ENCODE assay signal across 1 cellular context in genomic region chrX:47129157-47129878, GRCh38.
TF ChIP-seq lines count a peak whose summit lies in the region.

No MANE protein-coding gene starts in this region.

TF ChIP-seq in HepG2, 621 proteins besides CTCF, POLR2A, EP300 and RAD21 (continued from another document and continues in another):
- TF ChIP-seq, protein P1, sequence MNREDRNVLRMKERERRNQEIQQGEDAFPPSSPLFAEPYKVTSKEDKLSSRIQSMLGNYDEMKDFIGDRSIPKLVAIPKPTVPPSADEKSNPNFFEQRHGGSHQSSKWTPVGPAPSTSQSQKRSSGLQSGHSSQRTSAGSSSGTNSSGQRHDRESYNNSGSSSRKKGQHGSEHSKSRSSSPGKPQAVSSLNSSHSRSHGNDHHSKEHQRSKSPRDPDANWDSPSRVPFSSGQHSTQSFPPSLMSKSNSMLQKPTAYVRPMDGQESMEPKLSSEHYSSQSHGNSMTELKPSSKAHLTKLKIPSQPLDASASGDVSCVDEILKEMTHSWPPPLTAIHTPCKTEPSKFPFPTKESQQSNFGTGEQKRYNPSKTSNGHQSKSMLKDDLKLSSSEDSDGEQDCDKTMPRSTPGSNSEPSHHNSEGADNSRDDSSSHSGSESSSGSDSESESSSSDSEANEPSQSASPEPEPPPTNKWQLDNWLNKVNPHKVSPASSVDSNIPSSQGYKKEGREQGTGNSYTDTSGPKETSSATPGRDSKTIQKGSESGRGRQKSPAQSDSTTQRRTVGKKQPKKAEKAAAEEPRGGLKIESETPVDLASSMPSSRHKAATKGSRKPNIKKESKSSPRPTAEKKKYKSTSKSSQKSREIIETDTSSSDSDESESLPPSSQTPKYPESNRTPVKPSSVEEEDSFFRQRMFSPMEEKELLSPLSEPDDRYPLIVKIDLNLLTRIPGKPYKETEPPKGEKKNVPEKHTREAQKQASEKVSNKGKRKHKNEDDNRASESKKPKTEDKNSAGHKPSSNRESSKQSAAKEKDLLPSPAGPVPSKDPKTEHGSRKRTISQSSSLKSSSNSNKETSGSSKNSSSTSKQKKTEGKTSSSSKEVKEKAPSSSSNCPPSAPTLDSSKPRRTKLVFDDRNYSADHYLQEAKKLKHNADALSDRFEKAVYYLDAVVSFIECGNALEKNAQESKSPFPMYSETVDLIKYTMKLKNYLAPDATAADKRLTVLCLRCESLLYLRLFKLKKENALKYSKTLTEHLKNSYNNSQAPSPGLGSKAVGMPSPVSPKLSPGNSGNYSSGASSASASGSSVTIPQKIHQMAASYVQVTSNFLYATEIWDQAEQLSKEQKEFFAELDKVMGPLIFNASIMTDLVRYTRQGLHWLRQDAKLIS (CRISPR knock-in tag; IDR thresholded peaks at IDR 0.05) = no peak
- TF ChIP-seq, protein P2, sequence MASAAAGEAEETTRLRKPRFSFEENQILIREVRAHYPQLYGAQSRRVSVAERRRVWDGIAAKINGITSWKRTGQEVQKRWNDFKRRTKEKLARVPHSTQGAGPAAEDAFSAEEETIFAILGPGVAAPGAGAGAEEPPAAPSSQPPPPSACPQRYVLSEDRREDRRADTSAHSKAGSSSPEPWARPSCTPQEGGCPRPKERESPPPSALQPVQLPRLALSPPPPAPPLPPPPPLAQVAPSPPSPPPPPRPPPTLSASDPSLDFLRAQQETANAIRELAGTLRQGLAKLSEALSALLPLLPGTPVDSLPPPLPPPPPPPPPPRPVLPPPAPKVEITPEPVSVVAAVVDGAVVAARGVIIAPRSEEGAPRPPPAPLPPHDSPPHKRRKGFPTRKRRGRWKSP (CRISPR knock-in tag; IDR thresholded peaks at IDR 0.05) = peak; percentile 29; the same call in 1 of the 2 replicates
- TF ChIP-seq, protein P3, sequence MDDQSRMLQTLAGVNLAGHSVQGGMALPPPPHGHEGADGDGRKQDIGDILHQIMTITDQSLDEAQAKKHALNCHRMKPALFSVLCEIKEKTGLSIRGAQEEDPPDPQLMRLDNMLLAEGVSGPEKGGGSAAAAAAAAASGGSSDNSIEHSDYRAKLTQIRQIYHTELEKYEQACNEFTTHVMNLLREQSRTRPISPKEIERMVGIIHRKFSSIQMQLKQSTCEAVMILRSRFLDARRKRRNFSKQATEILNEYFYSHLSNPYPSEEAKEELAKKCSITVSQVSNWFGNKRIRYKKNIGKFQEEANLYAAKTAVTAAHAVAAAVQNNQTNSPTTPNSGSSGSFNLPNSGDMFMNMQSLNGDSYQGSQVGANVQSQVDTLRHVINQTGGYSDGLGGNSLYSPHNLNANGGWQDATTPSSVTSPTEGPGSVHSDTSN (CRISPR knock-in tag; IDR thresholded peaks at IDR 0.05; ENCODE audit: borderline replicate concordance) = peak; percentile 31; the same call in 1 of the 2 replicates
- TF ChIP-seq DRAP1 (CRISPR knock-in tag; IDR thresholded peaks at IDR 0.05) (peak; percentile 74; the same call in 1 of the 2 replicates), ASH2L (IDR thresholded peaks at IDR 0.05; ENCODE audit: insufficient read length, low read depth, low read length) (peak; percentile 56), PHB2 (IDR thresholded peaks at IDR 0.05; ENCODE audit: partially characterized antibody) (no peak), ZMYM4 (CRISPR knock-in tag; IDR thresholded peaks at IDR 0.05) (no peak), ZNF687 (CRISPR knock-in tag; IDR thresholded peaks at IDR 0.05) (peak; percentile 48), ZSCAN30 (CRISPR knock-in tag; IDR thresholded peaks at IDR 0.05) (no peak), ONECUT2 (CRISPR knock-in tag; IDR thresholded peaks at IDR 0.05) (no peak), HOXA7 (CRISPR knock-in tag; IDR thresholded peaks at IDR 0.05) (no peak), BORCS8-MEF2B (CRISPR knock-in tag; IDR thresholded peaks at IDR 0.05) (0 out of 2 replicates have a peak, but pooled peaks have one; percentile 36), SAP130 (CRISPR knock-in tag; IDR thresholded peaks at IDR 0.05; ENCODE audit: low read depth) (peak; percentile 61), ZNF720 (CRISPR knock-in tag; IDR thresholded peaks at IDR 0.05) (no peak), KLF16 (CRISPR knock-in tag; IDR thresholded peaks at IDR 0.05) (no peak; a peak in 1 of 4 replicates), ZNF660 (CRISPR knock-in tag; IDR thresholded peaks at IDR 0.05; ENCODE audit: borderline replicate concordance, low read depth) (no peak), GABPB1 (CRISPR knock-in tag; IDR thresholded peaks at IDR 0.05) (peak; percentile 49), GATAD1 (CRISPR knock-in tag; IDR thresholded peaks at IDR 0.05) (peak; percentile 44; the same call in 1 of the 2 replicates), ZNF703 (CRISPR knock-in tag; IDR thresholded peaks at IDR 0.05; ENCODE audit: borderline replicate concordance) (no peak), SALL1 (CRISPR knock-in tag; IDR thresholded peaks at IDR 0.05) (peak; percentile 36; the same call in 1 of the 2 replicates), ZNF710 (CRISPR knock-in tag; IDR thresholded peaks at IDR 0.05; ENCODE audit: borderline replicate concordance) (no peak), SIN3A (IDR thresholded peaks at IDR 0.05; ENCODE audit: borderline replicate concordance, low read depth, low read length) (peak; percentile 73; the same call in 1 of the 2 replicates), KLF15 (CRISPR knock-in tag; IDR thresholded peaks at IDR 0.05; ENCODE audit: borderline replicate concordance) (no peak), MXI1 (IDR thresholded peaks at IDR 0.05; ENCODE audit: borderline replicate concordance, low read depth, low read length) (0 out of 3 replicates have a peak, but pooled peaks have one; percentile 36), KAT8 (CRISPR knock-in tag; IDR thresholded peaks at IDR 0.05) (peak; percentile 55; the same call in 1 of the 2 replicates)
- TF ChIP-seq, protein P4, sequence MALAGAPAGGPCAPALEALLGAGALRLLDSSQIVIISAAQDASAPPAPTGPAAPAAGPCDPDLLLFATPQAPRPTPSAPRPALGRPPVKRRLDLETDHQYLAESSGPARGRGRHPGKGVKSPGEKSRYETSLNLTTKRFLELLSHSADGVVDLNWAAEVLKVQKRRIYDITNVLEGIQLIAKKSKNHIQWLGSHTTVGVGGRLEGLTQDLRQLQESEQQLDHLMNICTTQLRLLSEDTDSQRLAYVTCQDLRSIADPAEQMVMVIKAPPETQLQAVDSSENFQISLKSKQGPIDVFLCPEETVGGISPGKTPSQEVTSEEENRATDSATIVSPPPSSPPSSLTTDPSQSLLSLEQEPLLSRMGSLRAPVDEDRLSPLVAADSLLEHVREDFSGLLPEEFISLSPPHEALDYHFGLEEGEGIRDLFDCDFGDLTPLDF (CRISPR knock-in tag; IDR thresholded peaks at IDR 0.05) = no peak
- TF ChIP-seq, protein P5, sequence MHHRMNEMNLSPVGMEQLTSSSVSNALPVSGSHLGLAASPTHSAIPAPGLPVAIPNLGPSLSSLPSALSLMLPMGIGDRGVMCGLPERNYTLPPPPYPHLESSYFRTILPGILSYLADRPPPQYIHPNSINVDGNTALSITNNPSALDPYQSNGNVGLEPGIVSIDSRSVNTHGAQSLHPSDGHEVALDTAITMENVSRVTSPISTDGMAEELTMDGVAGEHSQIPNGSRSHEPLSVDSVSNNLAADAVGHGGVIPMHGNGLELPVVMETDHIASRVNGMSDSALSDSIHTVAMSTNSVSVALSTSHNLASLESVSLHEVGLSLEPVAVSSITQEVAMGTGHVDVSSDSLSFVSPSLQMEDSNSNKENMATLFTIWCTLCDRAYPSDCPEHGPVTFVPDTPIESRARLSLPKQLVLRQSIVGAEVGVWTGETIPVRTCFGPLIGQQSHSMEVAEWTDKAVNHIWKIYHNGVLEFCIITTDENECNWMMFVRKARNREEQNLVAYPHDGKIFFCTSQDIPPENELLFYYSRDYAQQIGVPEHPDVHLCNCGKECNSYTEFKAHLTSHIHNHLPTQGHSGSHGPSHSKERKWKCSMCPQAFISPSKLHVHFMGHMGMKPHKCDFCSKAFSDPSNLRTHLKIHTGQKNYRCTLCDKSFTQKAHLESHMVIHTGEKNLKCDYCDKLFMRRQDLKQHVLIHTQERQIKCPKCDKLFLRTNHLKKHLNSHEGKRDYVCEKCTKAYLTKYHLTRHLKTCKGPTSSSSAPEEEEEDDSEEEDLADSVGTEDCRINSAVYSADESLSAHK (CRISPR knock-in tag; IDR thresholded peaks at IDR 0.05; ENCODE audit: borderline replicate concordance) = no peak
- TF ChIP-seq, protein P6, sequence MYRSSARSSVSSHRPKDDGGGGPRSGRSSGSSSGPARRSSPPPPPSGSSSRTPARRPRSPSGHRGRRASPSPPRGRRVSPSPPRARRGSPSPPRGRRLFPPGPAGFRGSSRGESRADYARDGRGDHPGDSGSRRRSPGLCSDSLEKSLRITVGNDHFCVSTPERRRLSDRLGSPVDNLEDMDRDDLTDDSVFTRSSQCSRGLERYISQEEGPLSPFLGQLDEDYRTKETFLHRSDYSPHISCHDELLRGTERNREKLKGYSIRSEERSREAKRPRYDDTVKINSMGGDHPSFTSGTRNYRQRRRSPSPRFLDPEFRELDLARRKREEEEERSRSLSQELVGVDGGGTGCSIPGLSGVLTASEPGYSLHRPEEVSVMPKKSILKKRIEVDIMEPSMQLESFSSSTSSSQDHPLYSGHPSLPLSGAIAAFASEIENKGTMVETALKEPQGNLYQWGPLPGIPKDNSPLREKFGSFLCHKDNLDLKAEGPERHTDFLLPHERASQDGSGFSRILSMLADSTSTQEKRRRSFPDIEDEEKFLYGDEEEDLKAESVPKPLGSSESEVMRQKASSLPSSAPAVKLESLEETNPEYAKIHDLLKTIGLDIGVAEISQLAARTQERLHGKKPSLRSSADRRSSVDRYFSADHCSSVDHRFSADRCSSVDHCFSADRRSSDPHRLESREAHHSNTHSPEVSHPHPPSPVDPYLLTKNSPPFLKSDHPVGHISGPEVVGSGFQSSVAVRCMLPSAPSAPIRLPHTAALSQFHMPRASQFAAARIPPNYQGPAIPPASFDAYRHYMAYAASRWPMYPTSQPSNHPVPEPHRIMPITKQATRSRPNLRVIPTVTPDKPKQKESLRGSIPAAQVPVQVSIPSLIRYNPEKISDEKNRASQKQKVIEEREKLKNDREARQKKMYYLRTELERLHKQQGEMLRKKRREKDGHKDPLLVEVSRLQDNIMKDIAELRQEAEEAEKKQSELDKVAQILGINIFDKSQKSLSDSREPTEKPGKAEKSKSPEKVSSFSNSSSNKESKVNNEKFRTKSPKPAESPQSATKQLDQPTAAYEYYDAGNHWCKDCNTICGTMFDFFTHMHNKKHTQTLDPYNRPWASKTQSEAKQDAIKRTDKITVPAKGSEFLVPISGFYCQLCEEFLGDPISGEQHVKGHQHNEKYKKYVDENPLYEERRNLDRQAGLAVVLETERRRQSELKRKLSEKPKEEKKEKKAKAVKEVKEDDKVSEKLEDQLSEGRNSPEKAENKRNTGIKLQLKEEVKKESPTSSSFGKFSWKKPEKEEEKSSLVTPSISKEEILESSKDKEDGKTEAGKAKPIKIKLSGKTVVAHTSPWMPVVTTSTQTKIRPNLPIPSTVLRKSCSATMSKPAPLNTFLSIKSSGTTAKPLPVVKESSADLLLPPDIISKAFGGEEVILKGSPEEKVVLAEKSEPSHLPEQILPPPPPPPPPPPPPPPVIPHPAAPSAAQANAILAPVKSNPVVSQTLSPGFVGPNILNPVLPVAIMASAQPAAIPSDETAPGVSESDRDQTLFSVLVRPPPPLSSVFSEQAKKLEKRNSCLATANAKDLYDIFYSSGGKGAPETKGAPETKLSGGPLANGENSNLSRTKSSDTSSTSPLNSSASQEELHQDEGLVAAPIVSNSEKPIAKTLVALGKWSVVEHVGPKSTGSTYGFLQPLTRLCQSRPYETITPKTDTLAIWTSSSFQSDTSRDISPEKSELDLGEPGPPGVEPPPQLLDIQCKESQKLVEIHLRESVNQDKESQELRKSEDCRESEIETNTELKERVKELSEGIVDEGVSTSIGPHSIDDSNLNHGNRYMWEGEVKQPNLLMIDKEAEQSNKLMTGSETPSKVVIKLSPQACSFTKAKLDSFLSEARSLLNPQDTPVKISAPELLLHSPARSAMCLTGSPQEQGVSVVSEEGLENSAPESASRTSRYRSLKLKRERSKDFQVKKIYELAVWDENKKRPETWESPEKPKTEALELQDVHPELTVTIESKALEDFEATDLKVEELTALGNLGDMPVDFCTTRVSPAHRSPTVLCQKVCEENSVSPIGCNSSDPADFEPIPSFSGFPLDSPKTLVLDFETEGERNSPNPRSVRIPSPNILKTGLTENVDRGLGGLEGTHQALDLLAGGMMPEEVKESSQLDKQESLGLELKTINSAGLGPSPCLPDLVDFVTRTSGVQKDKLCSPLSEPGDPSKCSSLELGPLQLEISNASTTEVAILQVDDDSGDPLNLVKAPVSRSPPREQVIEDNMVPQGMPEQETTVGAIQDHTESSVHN (CRISPR knock-in tag; IDR thresholded peaks at IDR 0.05) = no peak
